21 cellular contexts compared by ENCODE assay signal in genomic region chr15:51155016-51155580, GRCh38.
DNase-seq lines count a peak whose midpoint lies in the region; ATAC-seq and TF ChIP-seq lines count a peak whose summit lies in the region.
"Had no signal": no experiment of that assay in that cellular context is flagged by ENCODE, and none has a peak within 500 bp of the region (broad histone marks: within the 10 kb centered on the region; RNA-seq: fewer than 3 reads in every experiment).

No MANE protein-coding gene starts in this region.

- TF ChIP-seq CTCF in chondrocyte (IDR thresholded peaks at IDR 0.05) (no peak), nephron (IDR thresholded peaks at IDR 0.05; ENCODE audit: unreplicated experiment in 3 of 3) (no peak), mesothelial cell of epicardium (IDR thresholded peaks at IDR 0.05; ENCODE audit: unreplicated experiment) (no peak)

- DNase-seq in stimulated activated naive CD8-positive, alpha-beta T cell treated with anti-CD3 and anti-CD28 coated beads, Interleukin-15, amount 100 ng/mL, for 72 hours: no peak
- no peak for DNase-seq in stimulated activated naive CD8-positive, alpha-beta T cell treated with anti-CD3 and anti-CD28 coated beads, Interleukin-15, Interleukin-2, amounts not matched to agents 100 U/mL and 50 U/mL, for 24 hours
- DNase-seq in chondrocyte (ENCODE audit: low spot score) (no peak), mesothelial cell of epicardium (ENCODE audit: low spot score in 2 of 2, unreplicated experiment in 2 of 2) (no peak), NCI-H2081 treated with DMSO at 0.1 percent for 48 hours (lab: John Stamatoyannopoulos, UW) (no peak), left ventricle myocardium superior (no peak)
- DNase-seq in stimulated activated CD4-positive, alpha-beta T cell treated with anti-CD3 and anti-CD28 coated beads, Interleukin-2, amount 100 ng/mL, for 24 hours: no peak
- DNase-seq: ACHN; Caco-2; CD4-positive, alpha-beta T cell; DMS 273 treated with DMSO at 0.1 percent for 48 hours; DMS79 treated with DMSO at 0.1 percent for 48 hours; NCI-H1105; NCI-H146; NCI-H2029 treated with DMSO at 0.1 percent for 48 hours; NCI-H2171; NCI-H345; NCI-H82; Peyer's patch had no signal

- no peak overlapping the region for H3K4me3 Mint-ChIP-seq in stimulated activated naive CD8-positive, alpha-beta T cell treated with anti-CD3 and anti-CD28 coated beads, Interleukin-15, amount 100 ng/mL, for 72 hours
- no peak overlapping the region for H3K4me3 Mint-ChIP-seq in chondrocyte (ENCODE audit: unreplicated experiment)
- no peak overlapping the region for H3K4me3 Mint-ChIP-seq in nephron
- H3K4me3 Mint-ChIP-seq in mesothelial cell of epicardium: no peak overlapping the region
- H3K4me3 Mint-ChIP-seq: CD4-positive, alpha-beta T cell had no signal

- ATAC-seq in stimulated activated naive CD8-positive, alpha-beta T cell treated with anti-CD3 and anti-CD28 coated beads, Interleukin-15, amount 100 ng/mL, for 72 hours: no peak
- no peak for ATAC-seq in stimulated activated naive CD8-positive, alpha-beta T cell treated with anti-CD3 and anti-CD28 coated beads, Interleukin-15, Interleukin-2, amounts not matched to agents 100 U/mL and 50 U/mL, for 24 hours
- no peak for ATAC-seq in left ventricle myocardium superior
- ATAC-seq: GM12878 had no signal

- peaks cover 28% of the 10 kb centered on the region for H3K27me3 Mint-ChIP-seq in stimulated activated naive CD8-positive, alpha-beta T cell treated with anti-CD3 and anti-CD28 coated beads, Interleukin-15, amount 100 ng/mL, for 72 hours
- no peaks in the 10 kb centered on the region for H3K27me3 Mint-ChIP-seq in chondrocyte (ENCODE audit: low read depth)
- H3K27me3 Mint-ChIP-seq in nephron (ENCODE audit: low read depth): peaks cover 18% of the 10 kb centered on the region
- H3K27me3 Mint-ChIP-seq in mesothelial cell of epicardium (ENCODE audit: low read depth): peaks cover 4% of the 10 kb centered on the region

- no peaks in the 10 kb centered on the region for H3K4me1 Mint-ChIP-seq in stimulated activated naive CD8-positive, alpha-beta T cell treated with anti-CD3 and anti-CD28 coated beads, Interleukin-15, amount 100 ng/mL, for 72 hours
- H3K4me1 Mint-ChIP-seq in chondrocyte (ENCODE audit: low read depth) (peaks cover 22% of the 10 kb centered on the region), nephron (peaks cover 38% of the 10 kb centered on the region), mesothelial cell of epicardium (no peaks in the 10 kb centered on the region)

- intact Hi-C loops in left ventricle myocardium superior (cut with micrococcal nuclease): no loop called here

- peak overlapping the region; percentile 80 to 82 for H3K27ac Mint-ChIP-seq in stimulated activated naive CD8-positive, alpha-beta T cell treated with anti-CD3 and anti-CD28 coated beads, Interleukin-15, amount 100 ng/mL, for 72 hours
- H3K27ac Mint-ChIP-seq in chondrocyte (ENCODE audit: unreplicated experiment) (peak overlapping the region; percentile 45), nephron (peak overlapping the region; percentile 19 to 82 (median 51)), mesothelial cell of epicardium (no peak overlapping the region)
- H3K27ac Mint-ChIP-seq: CD4-positive, alpha-beta T cell had no signal

- H3K9me3 Mint-ChIP-seq in stimulated activated naive CD8-positive, alpha-beta T cell treated with anti-CD3 and anti-CD28 coated beads, Interleukin-15, amount 100 ng/mL, for 72 hours: no peaks in the 10 kb centered on the region
- H3K9me3 Mint-ChIP-seq in chondrocyte (ENCODE audit: low read depth) (peaks cover 3% of the 10 kb centered on the region), nephron (no peaks in the 10 kb centered on the region), mesothelial cell of epicardium (no peaks in the 10 kb centered on the region)
- H3K9me3 Mint-ChIP-seq: CD4-positive, alpha-beta T cell had no signal

- H3K36me3 Mint-ChIP-seq in chondrocyte (ENCODE audit: low read depth): no peaks in the 10 kb centered on the region
- H3K36me3 Mint-ChIP-seq in nephron (ENCODE audit: low read depth): no peaks in the 10 kb centered on the region
- H3K36me3 Mint-ChIP-seq in mesothelial cell of epicardium: no peaks in the 10 kb centered on the region
